In genomic region chr18:12947355-12948054, GRCh38 we compare ENCODE assay signal across 8 cellular contexts. TPM values are rescaled to one million over a fixed set of nuclear protein-coding genes. Genes with fewer than 3 reads are reported as not detected.
DNase-seq lines count a peak whose midpoint lies in the region; ATAC-seq and TF ChIP-seq lines count a peak whose summit lies in the region.

Gene SEH1L, plus strand, starts transcription at chr18:12948011. Its CDS starts 111 bp downstream, at chr18:12948122.

- H2AFZ ChIP-seq in ACC112 (ENCODE audit: low read length, unreplicated experiment) = peak within 1 kb of the TSS; percentile 86

- peak within 1 kb of the TSS; percentile 89 for H3K4me3 ChIP-seq in ACC112 (ENCODE audit: low read depth, low read length)
- peak within 1 kb of the TSS; percentile 79 for H3K4me3 ChIP-seq in WERI-Rb-1 (ENCODE audit: low read depth, low read length)
- peak within 1 kb of the TSS; percentile 66 to 87 (median 67) for H3K4me3 ChIP-seq in breast epithelium
- H3K4me3 ChIP-seq in iPS-20b (ENCODE audit: low read length) = peak within 1 kb of the TSS; percentile 85
- H3K4me3 ChIP-seq in skin epidermis = peak within 1 kb of the TSS; percentile 41 to 72 (median 59)

- no peak for TF ChIP-seq CTCF in WERI-Rb-1 (IDR thresholded peaks at IDR 0.05; ENCODE audit: low read depth, low read length)
- no peak for TF ChIP-seq CTCF in breast epithelium (IDR thresholded peaks at IDR 0.05)

- H3K27ac ChIP-seq in ACC112 (ENCODE audit: low read depth, low read length) = peak within 1 kb of the TSS; percentile 90
- H3K27ac ChIP-seq in WERI-Rb-1 = peak within 1 kb of the TSS; percentile 97
- H3K27ac ChIP-seq in breast epithelium = peak within 1 kb of the TSS; percentile 88 to 99
- H3K27ac ChIP-seq in iPS-20b (ENCODE audit: low read length) = peak within 1 kb of the TSS; percentile 87
- peak within 1 kb of the TSS; percentile 68 to 99 (median 94) for H3K27ac ChIP-seq in skin epidermis

- peak within 1 kb of the TSS; percentile 88 for H3K9ac ChIP-seq in iPS-20b (ENCODE audit: low read depth, low read length)

- peak; percentile 45 for ATAC-seq in GM18870 (IDR thresholded peaks at IDR 0.05; ENCODE audit: unreplicated experiment)
- ATAC-seq in HG03139 (IDR thresholded peaks at IDR 0.05; ENCODE audit: unreplicated experiment) = peak; percentile 74

- DNase-seq in NCI-H2227 (lab: John Stamatoyannopoulos, UW; ENCODE audit: unreplicated experiment) (peak; percentile 97), WERI-Rb-1 (peak; percentile 99), breast epithelium (ENCODE audit: low spot score in 2 of 2) (peak; percentile 99 to 100)

- no peak for TF ChIP-seq POLR2A in breast epithelium (IDR thresholded peaks at IDR 0.05)

- H3K27me3 ChIP-seq in ACC112 (ENCODE audit: insufficient read depth, low read length) = no peaks in the 10 kb centered on the region
- H3K27me3 ChIP-seq in WERI-Rb-1 (ENCODE audit: insufficient read depth, low read depth, severe bottlenecking) = no peaks in the 10 kb centered on the region
- H3K27me3 ChIP-seq in breast epithelium = no peaks in the 10 kb centered on the region
- no peaks in the 10 kb centered on the region for H3K27me3 ChIP-seq in iPS-20b (ENCODE audit: insufficient read depth, low read length)

- intact Hi-C loops in breast epithelium (cut with DNase I; ENCODE audit: low total_unique reads) = no loop called here

- H3K9me3 ChIP-seq in WERI-Rb-1 (ENCODE audit: severe bottlenecking) = peaks cover 3% of the 10 kb centered on the region
- H3K9me3 ChIP-seq in breast epithelium = no peaks in the 10 kb centered on the region
- H3K9me3 ChIP-seq in iPS-20b (ENCODE audit: insufficient read depth, low read depth, low read length) = no peaks in the 10 kb centered on the region

- H3K36me3 ChIP-seq in ACC112 (ENCODE audit: insufficient read depth, low read length) (peaks cover 16% of the 10 kb centered on the region), WERI-Rb-1 (peaks cover 11% of the 10 kb centered on the region), breast epithelium (no peaks in the 10 kb centered on the region), iPS-20b (ENCODE audit: insufficient read depth, low read depth, low read length) (peaks cover 9% of the 10 kb centered on the region)

- peaks cover 27% of the 10 kb centered on the region for H3K4me1 ChIP-seq in ACC112 (ENCODE audit: control insufficient read depth, insufficient read depth, low read length, unreplicated experiment)
- H3K4me1 ChIP-seq in breast epithelium = no peaks in the 10 kb centered on the region
- H3K4me1 ChIP-seq in iPS-20b (ENCODE audit: insufficient read depth, low read length) = peaks cover 4% of the 10 kb centered on the region; the same call in 1 of the 2 replicates

- H3K79me2 ChIP-seq in ACC112 (ENCODE audit: control insufficient read depth, insufficient read depth, low read length, unreplicated experiment) = peaks cover 44% of the 10 kb centered on the region

RNA-seq across cellular contexts. Expression of gene SEH1L, which starts in this region (rescaled TPM):
- total RNA-seq in breast epithelium = 10 to 100 TPM; 29.6 to 45.6 (median 38.5) TPM

Comparison
In these comparisons a context has a peak if more than half of its experiments do, and no peak if none do; other contexts are left out.
1. Peak in every context shown above with its lines: DNase-seq, ATAC-seq, H3K4me3 ChIP-seq and H3K27ac ChIP-seq.